1 cellular context compared by ENCODE assay signal in the genomic region with DNA sequence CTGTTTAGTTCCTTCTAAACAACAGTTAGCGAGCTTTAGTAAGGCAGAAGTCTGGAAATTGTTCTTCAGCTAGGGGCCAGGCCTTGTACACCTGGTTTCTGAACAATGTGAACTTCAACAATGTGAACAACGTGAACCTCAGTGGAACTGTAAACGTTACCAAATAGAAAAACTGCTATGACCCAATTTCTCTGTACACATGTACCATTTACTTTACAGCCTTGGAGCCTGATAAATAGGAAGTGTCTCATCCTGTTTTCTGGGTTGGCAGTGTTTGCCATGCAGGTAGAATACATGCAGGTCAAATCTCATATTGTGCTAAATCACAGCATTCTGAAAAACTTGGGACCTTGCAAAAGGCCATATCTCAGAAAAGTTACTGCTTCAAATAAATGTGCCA.
TF ChIP-seq lines count a peak whose summit lies in the region.

No MANE protein-coding gene starts in this region.

TF ChIP-seq in HepG2, 621 proteins besides CTCF, POLR2A, EP300 and RAD21 (continued from another document):
- TF ChIP-seq, protein P1, sequence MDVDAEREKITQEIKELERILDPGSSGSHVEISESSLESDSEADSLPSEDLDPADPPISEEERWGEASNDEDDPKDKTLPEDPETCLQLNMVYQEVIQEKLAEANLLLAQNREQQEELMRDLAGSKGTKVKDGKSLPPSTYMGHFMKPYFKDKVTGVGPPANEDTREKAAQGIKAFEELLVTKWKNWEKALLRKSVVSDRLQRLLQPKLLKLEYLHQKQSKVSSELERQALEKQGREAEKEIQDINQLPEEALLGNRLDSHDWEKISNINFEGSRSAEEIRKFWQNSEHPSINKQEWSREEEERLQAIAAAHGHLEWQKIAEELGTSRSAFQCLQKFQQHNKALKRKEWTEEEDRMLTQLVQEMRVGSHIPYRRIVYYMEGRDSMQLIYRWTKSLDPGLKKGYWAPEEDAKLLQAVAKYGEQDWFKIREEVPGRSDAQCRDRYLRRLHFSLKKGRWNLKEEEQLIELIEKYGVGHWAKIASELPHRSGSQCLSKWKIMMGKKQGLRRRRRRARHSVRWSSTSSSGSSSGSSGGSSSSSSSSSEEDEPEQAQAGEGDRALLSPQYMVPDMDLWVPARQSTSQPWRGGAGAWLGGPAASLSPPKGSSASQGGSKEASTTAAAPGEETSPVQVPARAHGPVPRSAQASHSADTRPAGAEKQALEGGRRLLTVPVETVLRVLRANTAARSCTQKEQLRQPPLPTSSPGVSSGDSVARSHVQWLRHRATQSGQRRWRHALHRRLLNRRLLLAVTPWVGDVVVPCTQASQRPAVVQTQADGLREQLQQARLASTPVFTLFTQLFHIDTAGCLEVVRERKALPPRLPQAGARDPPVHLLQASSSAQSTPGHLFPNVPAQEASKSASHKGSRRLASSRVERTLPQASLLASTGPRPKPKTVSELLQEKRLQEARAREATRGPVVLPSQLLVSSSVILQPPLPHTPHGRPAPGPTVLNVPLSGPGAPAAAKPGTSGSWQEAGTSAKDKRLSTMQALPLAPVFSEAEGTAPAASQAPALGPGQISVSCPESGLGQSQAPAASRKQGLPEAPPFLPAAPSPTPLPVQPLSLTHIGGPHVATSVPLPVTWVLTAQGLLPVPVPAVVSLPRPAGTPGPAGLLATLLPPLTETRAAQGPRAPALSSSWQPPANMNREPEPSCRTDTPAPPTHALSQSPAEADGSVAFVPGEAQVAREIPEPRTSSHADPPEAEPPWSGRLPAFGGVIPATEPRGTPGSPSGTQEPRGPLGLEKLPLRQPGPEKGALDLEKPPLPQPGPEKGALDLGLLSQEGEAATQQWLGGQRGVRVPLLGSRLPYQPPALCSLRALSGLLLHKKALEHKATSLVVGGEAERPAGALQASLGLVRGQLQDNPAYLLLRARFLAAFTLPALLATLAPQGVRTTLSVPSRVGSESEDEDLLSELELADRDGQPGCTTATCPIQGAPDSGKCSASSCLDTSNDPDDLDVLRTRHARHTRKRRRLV (CRISPR knock-in tag; IDR thresholded peaks at IDR 0.05), result no peak
- no peak for TF ChIP-seq SALL1 (CRISPR knock-in tag; IDR thresholded peaks at IDR 0.05)
- no peak for TF ChIP-seq ZNF496 (CRISPR knock-in tag; IDR thresholded peaks at IDR 0.05; ENCODE audit: insufficient replicate concordance)
- no peak for TF ChIP-seq PRMT3 (CRISPR knock-in tag; IDR thresholded peaks at IDR 0.05; ENCODE audit: borderline replicate concordance, low read depth)
- TF ChIP-seq ZNF362 (CRISPR knock-in tag; IDR thresholded peaks at IDR 0.05; ENCODE audit: borderline replicate concordance), result no peak
- TF ChIP-seq CENPT (CRISPR knock-in tag; IDR thresholded peaks at IDR 0.05; ENCODE audit: low read depth), result no peak
- no peak for TF ChIP-seq MAZ (IDR thresholded peaks at IDR 0.05; ENCODE audit: borderline replicate concordance, low read depth, low read length)
- no peak for TF ChIP-seq MAZ (CRISPR knock-in tag; IDR thresholded peaks at IDR 0.05; ENCODE audit: low read depth)
- TF ChIP-seq, protein P2, sequence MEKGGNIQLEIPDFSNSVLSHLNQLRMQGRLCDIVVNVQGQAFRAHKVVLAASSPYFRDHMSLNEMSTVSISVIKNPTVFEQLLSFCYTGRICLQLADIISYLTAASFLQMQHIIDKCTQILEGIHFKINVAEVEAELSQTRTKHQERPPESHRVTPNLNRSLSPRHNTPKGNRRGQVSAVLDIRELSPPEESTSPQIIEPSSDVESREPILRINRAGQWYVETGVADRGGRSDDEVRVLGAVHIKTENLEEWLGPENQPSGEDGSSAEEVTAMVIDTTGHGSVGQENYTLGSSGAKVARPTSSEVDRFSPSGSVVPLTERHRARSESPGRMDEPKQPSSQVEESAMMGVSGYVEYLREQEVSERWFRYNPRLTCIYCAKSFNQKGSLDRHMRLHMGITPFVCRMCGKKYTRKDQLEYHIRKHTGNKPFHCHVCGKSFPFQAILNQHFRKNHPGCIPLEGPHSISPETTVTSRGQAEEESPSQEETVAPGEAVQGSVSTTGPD (CRISPR knock-in tag; IDR thresholded peaks at IDR 0.05), result no peak
- TF ChIP-seq, protein P3, sequence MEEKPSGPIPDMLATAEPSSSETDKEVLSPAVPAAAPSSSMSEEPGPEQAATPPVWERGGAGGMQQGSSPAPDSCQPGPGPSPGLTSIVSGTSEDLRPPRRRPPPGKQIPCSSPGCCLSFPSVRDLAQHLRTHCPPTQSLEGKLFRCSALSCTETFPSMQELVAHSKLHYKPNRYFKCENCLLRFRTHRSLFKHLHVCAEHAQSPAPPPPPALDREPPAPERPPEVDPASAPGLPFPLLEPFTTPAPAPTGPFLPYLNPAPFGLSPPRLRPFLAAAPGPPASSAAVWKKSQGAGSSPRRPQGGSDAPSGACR (CRISPR knock-in tag; IDR thresholded peaks at IDR 0.05), result no peak
- TF ChIP-seq ZNF660 (CRISPR knock-in tag; IDR thresholded peaks at IDR 0.05; ENCODE audit: borderline replicate concordance, low read depth), result no peak
- TF ChIP-seq KAT2B (IDR thresholded peaks at IDR 0.05; ENCODE audit: borderline replicate concordance, low read depth, low read length), result no peak
- TF ChIP-seq NR0B2 (CRISPR knock-in tag; IDR thresholded peaks at IDR 0.05), result no peak
- TF ChIP-seq SMAD9 (CRISPR knock-in tag; IDR thresholded peaks at IDR 0.05), result no peak
TF ChIP-seq in HepG2: peak in this region for 0.
